In the genomic region with DNA sequence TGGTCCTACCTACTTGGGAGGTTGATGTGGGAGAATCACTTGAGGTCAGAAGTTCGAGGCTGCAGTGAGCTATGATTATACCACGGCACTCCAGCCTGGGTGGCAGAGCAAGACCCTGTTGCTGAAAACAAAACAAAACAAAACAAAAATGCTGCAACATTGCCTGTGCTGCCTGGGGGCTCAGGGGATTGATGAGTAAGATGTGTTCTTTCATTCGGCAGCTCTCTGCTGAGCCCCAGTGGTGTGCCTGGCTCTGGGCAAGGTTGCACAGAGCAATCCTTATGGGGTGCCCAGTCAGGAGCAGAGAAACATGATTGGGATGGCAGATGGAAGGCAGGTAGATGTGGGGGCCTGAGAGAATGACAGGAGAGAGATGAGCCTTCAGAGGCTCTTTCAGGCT, we compare ENCODE assay signal across 27 cellular contexts.
"Had no signal": no experiment of that assay in that cellular context is flagged by ENCODE, and none has a peak within 500 bp of the region (broad histone marks: within the 10 kb centered on the region; RNA-seq: fewer than 3 reads in every experiment).

No MANE protein-coding gene starts in this region.

- H3K4me3 Mint-ChIP-seq: activated naive CD8-positive, alpha-beta T cell treated with anti-CD3 and anti-CD28 coated beads for 36 hours; activated T-cell treated with anti-CD3 and anti-CD28 coated beads, Interleukin-2, amount 50 U/mL, for 72 hours; brain; nephron; T-helper 1 cell treated with Interleukin-12 subunit alpha and Interleukin-12 subunit beta and Interleukin-4 antibody, amounts not matched to agents 30 μg/mL and 1 μg/mL, for 36 hours had no signal

- H3K27ac ChIP-seq: adrenal gland, ascending aorta, epithelial cell of prostate, esophagus squamous epithelium, left lung, parathyroid adenoma, right atrium auricular region, thoracic aorta, VCaP had no signal

- H3K36me3 ChIP-seq: uterus had no signal

- H3K4me1 Mint-ChIP-seq: activated naive CD8-positive, alpha-beta T cell treated with anti-CD3 and anti-CD28 coated beads for 36 hours; brain had no signal

- H3K4me1 ChIP-seq: adrenal gland, ascending aorta, esophagus squamous epithelium, left lung, parathyroid adenoma, right atrium auricular region, uterus had no signal

- H3K79me2 ChIP-seq: parathyroid adenoma had no signal

- H3K9me3 ChIP-seq: adrenal gland, ascending aorta, esophagus squamous epithelium, left lung, right atrium auricular region, thoracic aorta, uterus had no signal

- H3K27ac Mint-ChIP-seq: activated naive CD8-positive, alpha-beta T cell treated with anti-CD3 and anti-CD28 coated beads for 36 hours; activated T-cell treated with anti-CD3 and anti-CD28 coated beads, Interleukin-2, amount 50 U/mL, for 72 hours; nephron; T-helper 1 cell treated with Interleukin-12 subunit alpha and Interleukin-12 subunit beta and Interleukin-4 antibody, amounts not matched to agents 30 μg/mL and 1 μg/mL, for 36 hours had no signal

- DNase-seq: activated CD4-positive, alpha-beta T cell treated with anti-CD3 and anti-CD28 coated beads for 4 hours; activated CD4-positive, alpha-beta T cell treated with anti-CD3 and anti-CD28 coated beads, Interleukin-2, amount 50 U/mL, for 4 hours; activated naive CD4-positive, alpha-beta T cell treated with Interleukin-2 at 50 U/mL for 16 hours; activated naive CD8-positive, alpha-beta T cell treated with anti-CD3 and anti-CD28 coated beads for 36 hours; activated T-cell treated with anti-CD3 and anti-CD28 coated beads for 4 hours; activated T-cell treated with anti-CD3 and anti-CD28 coated beads, Interleukin-2, amount 50 U/mL, for 72 hours; adrenal gland; dermis blood vessel endothelial cell; effector CD8-positive, alpha-beta T cell; esophagus squamous epithelium; stimulated activated CD4-positive, alpha-beta T cell treated with anti-CD3 and anti-CD28 coated beads, Interleukin-15, amount 100 ng/mL, for 24 hours; stimulated activated CD4-positive, alpha-beta T cell treated with anti-CD3 and anti-CD28 coated beads, Interleukin-2, amount 100 ng/mL, for 24 hours; stimulated activated naive CD4-positive, alpha-beta T cell; T-helper 9 cell; uterus had no signal

- H3K4me3 ChIP-seq: adrenal gland, ascending aorta, esophagus squamous epithelium, left lung, lung, right atrium auricular region, smooth muscle cell, thoracic aorta, uterus had no signal

- H3K27me3 Mint-ChIP-seq: activated naive CD8-positive, alpha-beta T cell treated with anti-CD3 and anti-CD28 coated beads for 36 hours; brain had no signal

- H3K9me3 Mint-ChIP-seq: activated naive CD8-positive, alpha-beta T cell treated with anti-CD3 and anti-CD28 coated beads for 36 hours; activated T-cell treated with anti-CD3 and anti-CD28 coated beads, Interleukin-2, amount 50 U/mL, for 72 hours; brain; nephron; T-helper 1 cell treated with Interleukin-12 subunit alpha and Interleukin-12 subunit beta and Interleukin-4 antibody, amounts not matched to agents 30 μg/mL and 1 μg/mL, for 36 hours had no signal

- H3K36me3 Mint-ChIP-seq: activated naive CD8-positive, alpha-beta T cell treated with anti-CD3 and anti-CD28 coated beads for 36 hours had no signal

- H2AFZ ChIP-seq: parathyroid adenoma had no signal

- H3K27me3 ChIP-seq: adrenal gland, ascending aorta, esophagus squamous epithelium, left lung, right atrium auricular region, uterus had no signal
